Comparison of ENCODE assay signal across 17 cellular contexts in the genomic region with DNA sequence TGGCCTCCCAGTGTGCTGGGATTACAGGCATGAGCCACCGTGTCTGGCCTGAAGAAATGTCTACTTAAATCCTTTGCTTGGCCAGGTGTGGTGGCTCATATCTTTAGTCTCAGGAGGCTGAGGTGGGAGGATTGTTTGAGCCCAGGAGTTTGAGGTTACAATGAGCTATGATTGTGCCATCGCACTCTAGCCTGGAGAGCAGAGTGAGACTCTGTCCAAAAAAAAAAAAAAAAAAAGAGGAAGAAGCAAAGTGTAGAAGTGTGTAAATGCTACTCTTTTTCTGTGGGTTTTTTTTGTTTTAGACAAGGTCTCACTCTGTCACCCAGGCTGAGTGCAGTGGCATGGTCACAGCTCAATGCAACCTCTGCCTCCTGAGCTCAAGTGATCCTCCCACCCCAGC. TPM values are rescaled to one million over a fixed set of nuclear protein-coding genes. Genes with fewer than 3 reads are reported as not detected.
DNase-seq lines count a peak whose midpoint lies in the region; ATAC-seq, FAIRE-seq and TF ChIP-seq lines count a peak whose summit lies in the region.
"Had no signal": no experiment of that assay in that cellular context is flagged by ENCODE, and none has a peak within 500 bp of the region (broad histone marks: within the 10 kb centered on the region; RNA-seq: fewer than 3 reads in every experiment).

No MANE protein-coding gene starts in this region.

- CTCF ChIA-PET in A549 (lab: Yijun Ruan, JAX), result interaction anchor here (0.6 to 1.5 kb wide), 8 partner anchors 13 to 235 kb away, joined by 3 to 7 read pairs (median 4); a partner anchor contains a TSS

- H3K4me1 ChIP-seq in A549, result peaks cover 41% of the 10 kb centered on the region
- no peaks in the 10 kb centered on the region for H3K4me1 ChIP-seq in breast epithelium

- no peak for TF ChIP-seq EP300 in A549 (IDR thresholded peaks at IDR 0.05)

- H3K9me3 Mint-ChIP-seq in dendritic cell treated with granulocyte-macrophage colony-stimulating factor and Interleukin-4, amounts not matched to agents 40 ng/mL and 50 ng/mL, for 4 days, result no peaks in the 10 kb centered on the region
- H3K9me3 Mint-ChIP-seq in natural killer cell, result no peaks in the 10 kb centered on the region
- H3K9me3 Mint-ChIP-seq: activated naive CD4-positive, alpha-beta T cell treated with anti-CD3 and anti-CD28 coated beads, Interleukin-2, amount 10 ng/mL, durations not matched to agents 7 days and 5 days; nephron had no signal

- TF ChIP-seq CTCF in A549 (IDR thresholded peaks at IDR 0.05) (no peak), NB4 (IDR thresholded peaks at IDR 0.05; ENCODE audit: low read depth, low read length) (no peak), natural killer cell (IDR thresholded peaks at IDR 0.05) (no peak), breast epithelium (IDR thresholded peaks at IDR 0.05) (no peak)

- POLR2A ChIA-PET in A549 (lab: Yijun Ruan, JAX), result interaction anchor here (0.6 kb wide), 1 partner anchor 168 kb away, joined by 4 read pairs; no protein-coding TSS in a partner anchor

- H3K4me3 Mint-ChIP-seq in dendritic cell treated with granulocyte-macrophage colony-stimulating factor and Interleukin-4, amounts not matched to agents 40 ng/mL and 50 ng/mL, for 4 days, result peak overlapping the region; percentile 51
- no peak overlapping the region for H3K4me3 Mint-ChIP-seq in natural killer cell
- H3K4me3 Mint-ChIP-seq: activated naive CD4-positive, alpha-beta T cell treated with anti-CD3 and anti-CD28 coated beads, Interleukin-2, amount 10 ng/mL, durations not matched to agents 7 days and 5 days had no signal

- H3K27ac ChIP-seq in A549, result peak overlapping the region; percentile 80 to 89
- peak overlapping the region in 1 of 2 donors; percentile 64 for H3K27ac ChIP-seq in breast epithelium

- peak in 1 of 2 experiments; percentile 31; a peak in 3 of 6 replicates for ATAC-seq in A549
- peak; percentile 40 to 74 (median 50) for ATAC-seq in natural killer cell
- no peak for ATAC-seq in HG02571 (IDR thresholded peaks at IDR 0.05; ENCODE audit: unreplicated experiment)

- intact Hi-C loops in dendritic cell treated with granulocyte-macrophage colony-stimulating factor and Interleukin-4, amounts not matched to agents 40 ng/mL and 50 ng/mL, for 4 days (cut with micrococcal nuclease), result loop anchor here (5.0 kb wide), 1 partner anchor 70 kb away; no protein-coding TSS in a partner anchor
- intact Hi-C loops in natural killer cell (cut with micrococcal nuclease) (no loop called here), breast epithelium (cut with DNase I; ENCODE audit: low total_unique reads) (no loop called here)

- no peaks in the 10 kb centered on the region for H3K27me3 Mint-ChIP-seq in dendritic cell treated with granulocyte-macrophage colony-stimulating factor and Interleukin-4, amounts not matched to agents 40 ng/mL and 50 ng/mL, for 4 days
- H3K27me3 Mint-ChIP-seq in natural killer cell (ENCODE audit: low read depth in 2 of 2), result no peaks in the 10 kb centered on the region
- H3K27me3 Mint-ChIP-seq: activated naive CD4-positive, alpha-beta T cell treated with anti-CD3 and anti-CD28 coated beads, Interleukin-2, amount 10 ng/mL, durations not matched to agents 7 days and 5 days had no signal

- H3K4me1 Mint-ChIP-seq in dendritic cell treated with granulocyte-macrophage colony-stimulating factor and Interleukin-4, amounts not matched to agents 40 ng/mL and 50 ng/mL, for 4 days (ENCODE audit: low read depth), result peaks cover 75% of the 10 kb centered on the region
- peaks cover 21 to 33% of the 10 kb centered on the region in 2 donors for H3K4me1 Mint-ChIP-seq in natural killer cell

- H3K27ac Mint-ChIP-seq in dendritic cell treated with granulocyte-macrophage colony-stimulating factor and Interleukin-4, amounts not matched to agents 40 ng/mL and 50 ng/mL, for 4 days, result peak overlapping the region; percentile 90
- H3K27ac Mint-ChIP-seq in natural killer cell, result peak overlapping the region; percentile 61 to 78
- H3K27ac Mint-ChIP-seq: activated naive CD4-positive, alpha-beta T cell treated with anti-CD3 and anti-CD28 coated beads, Interleukin-2, amount 10 ng/mL, durations not matched to agents 7 days and 5 days; nephron had no signal

- H3K9me3 ChIP-seq in A549, result no peaks in the 10 kb centered on the region
- H3K9me3 ChIP-seq in breast epithelium, result no peaks in the 10 kb centered on the region

- no peak overlapping the region for H3K4me3 ChIP-seq in A549
- H3K4me3 ChIP-seq in NB4 (ENCODE audit: low read depth, low read length), result no peak overlapping the region
- H3K4me3 ChIP-seq in breast epithelium, result no peak overlapping the region
- H3K4me3 ChIP-seq: skin epidermis had no signal

- H3K36me3 ChIP-seq in breast epithelium, result no peaks in the 10 kb centered on the region

- DNase-seq in A549 (ENCODE audit: low read depth in 1 of 2, low spot score in 1 of 2), result no peak
- peak; percentile 89 for DNase-seq in NB4 (ENCODE audit: low read depth)
- no peak for DNase-seq in natural killer cell
- DNase-seq in GM03348 (ENCODE audit: low spot score), result no peak
- DNase-seq in breast epithelium (ENCODE audit: low spot score in 2 of 2), result no peak
- DNase-seq in NCI-H526 (lab: John Stamatoyannopoulos, UW), result no peak
- DNase-seq: activated naive CD4-positive, alpha-beta T cell treated with anti-CD3 and anti-CD28 coated beads, Interleukin-2, amount 10 ng/mL, durations not matched to agents 7 days and 5 days; brain microvascular endothelial cell; NCI-H1436 treated with DMSO at 0.1 percent for 48 hours; NCI-H524; RPMI8226 had no signal

- 50% methylated on average over 2 of the region's 2 CpGs for WGBS in A549 (ENCODE audit: missing lambda C conversion rate)

- peaks cover 32% of the 10 kb centered on the region for H3K36me3 Mint-ChIP-seq in dendritic cell treated with granulocyte-macrophage colony-stimulating factor and Interleukin-4, amounts not matched to agents 40 ng/mL and 50 ng/mL, for 4 days (ENCODE audit: low read depth)
- H3K36me3 Mint-ChIP-seq in natural killer cell, result no peaks in the 10 kb centered on the region

- no peaks in the 10 kb centered on the region for H3K27me3 ChIP-seq in breast epithelium
- H3K27me3 ChIP-seq: brain microvascular endothelial cell had no signal

- no peak for TF ChIP-seq RAD21 in A549 (conservative IDR thresholded peaks at IDR 0.05 in 1 of 2, IDR thresholded peaks at IDR 0.05 in 1 of 2)

- FAIRE-seq in A549 (lab: Jason Lieb, UNC), result no peak
- FAIRE-seq: D721Med, keratinocyte had no signal

- peak overlapping the region; percentile 57 for H3K4me2 ChIP-seq in A549

- TF ChIP-seq POLR2A in A549 (IDR thresholded peaks at IDR 0.05; ENCODE audit: low read length) (no peak), NB4 (IDR thresholded peaks at IDR 0.05; ENCODE audit: extremely low read depth, insufficient read length) (no peak), breast epithelium (IDR thresholded peaks at IDR 0.05) (no peak)

TF ChIP-seq in A549, 52 proteins besides CTCF, POLR2A, EP300 and RAD21:
- TF ChIP-seq GATA3 (IDR thresholded peaks at IDR 0.05; ENCODE audit: borderline replicate concordance) (no peak), HEYL (CRISPR knock-in tag; IDR thresholded peaks at IDR 0.05) (0 out of 2 replicates have a peak, but pooled peaks have one; percentile 15)

RNA-seq across cellular contexts. Expression of a gene that starts 6.4 kb away (rescaled TPM):
- polyA plus RNA-seq in A549 (2011; rRNA removed) (6.1 and 6.2 TPM in 2 replicates), A549 (2017; fragmentation: RNase III; extraction: RNeasy Plus Mini Kit Qiagen cat#74134 plus additional on column Dnase treatment) (6.3 to 7.6 TPM (median 6.4 TPM) in 3 replicates)
- 9.3 and 10.0 TPM in 2 replicates for polyA plus RNA-seq in A549 (2012; cell fraction: cytosol; rRNA removed)
- 76.5 and 80.0 TPM in 2 replicates for polyA plus RNA-seq in A549 (2012; cell fraction: nucleus; rRNA removed)
- polyA minus RNA-seq in A549 (2011; rRNA and poly(A)+ RNA removed), result 6.5 and 6.8 TPM in 2 replicates
- total RNA-seq in natural killer cell (100 to 1,000 TPM; 172 to 190 (median 179) TPM), breast epithelium (10 to 100 TPM; 18.7 to 39.2 (median 28.2) TPM)

RNA-seq across cellular contexts. Expression of a gene that starts 13.9 kb away (rescaled TPM):
- 21.2 and 25.0 TPM in 2 replicates for polyA plus RNA-seq in A549 (2011; rRNA removed)
- 34.1 and 35.8 TPM in 2 replicates for polyA plus RNA-seq in A549 (2012; cell fraction: cytosol; rRNA removed)
- polyA plus RNA-seq in A549 (2012; cell fraction: nucleus; rRNA removed), result 21.1 and 22.5 TPM in 2 replicates
- 21.1 to 23.2 TPM (median 23.0 TPM) in 3 replicates for polyA plus RNA-seq in A549 (2017; fragmentation: RNase III; extraction: RNeasy Plus Mini Kit Qiagen cat#74134 plus additional on column Dnase treatment)
- 31.6 and 39.6 TPM in 2 replicates for polyA minus RNA-seq in A549 (2011; rRNA and poly(A)+ RNA removed)
- 10 to 100 TPM; 10.9 to 17.3 (median 11.7) TPM for total RNA-seq in natural killer cell
- 100 to 1,000 TPM in 1 of 3 donors, 10 to 100 TPM in 2; 20.6 to 117 (median 93.7) TPM for total RNA-seq in breast epithelium

RNA-seq across cellular contexts. Expression of a gene that starts 55.6 kb away (rescaled TPM):
- 28.9 and 29.5 TPM in 2 replicates for polyA plus RNA-seq in A549 (2011; rRNA removed)
- 31.6 and 32.7 TPM in 2 replicates for polyA plus RNA-seq in A549 (2012; cell fraction: cytosol; rRNA removed)
- polyA plus RNA-seq in A549 (2012; cell fraction: nucleus; rRNA removed), result 105 and 129 TPM in 2 replicates
- polyA plus RNA-seq in A549 (2017; fragmentation: RNase III; extraction: RNeasy Plus Mini Kit Qiagen cat#74134 plus additional on column Dnase treatment), result 26.2 to 32.8 TPM (median 30.1 TPM) in 3 replicates
- polyA minus RNA-seq in A549 (2011; rRNA and poly(A)+ RNA removed), result 43.3 and 61.6 TPM in 2 replicates
- 100 to 1,000 TPM; 293 to 327 (median 296) TPM for total RNA-seq in natural killer cell
- total RNA-seq in breast epithelium, result 100 to 1,000 TPM in 1 of 3 donors, 10 to 100 TPM in 2; 85.9 to 109 (median 97.0) TPM

Comparison
In these comparisons a context has a peak if more than half of its experiments do, and no peak if none do; other contexts are left out.
1. RNA of a gene that starts 6.4 kb away (total RNA-seq): 172 to 190 TPM in natural killer cell; 18.7 to 39.2 TPM in breast epithelium; every median in the first group is over 4 times any median in the second.